ENCODE assay signal across 9 cellular contexts in genomic region chr19:45881909-45882528, GRCh38. TPM values are rescaled to one million over a fixed set of nuclear protein-coding genes. Genes with fewer than 3 reads are reported as not detected.
A peak's percentile ranks its signal among the peaks of the same experiment; 100 is the strongest.
DNase-seq lines count a peak whose midpoint lies in the region; ATAC-seq and TF ChIP-seq lines count a peak whose summit lies in the region.
"Had no signal": no experiment of that assay in that cellular context is flagged by ENCODE, and none has a peak within 500 bp of the region (broad histone marks: within the 10 kb centered on the region; RNA-seq: fewer than 3 reads in every experiment).

No MANE protein-coding gene starts in this region.

- no peaks in the 10 kb centered on the region for H3K9me3 ChIP-seq in prostate gland
- H3K9me3 ChIP-seq: ovary had no signal

- peak overlapping the region; percentile 55 for H3K4me3 ChIP-seq in H7 (ENCODE audit: insufficient read depth, low read depth, low read length)
- H3K4me3 ChIP-seq in iPS-11a (ENCODE audit: low read depth, low read length), result peak overlapping the region; percentile 6
- H3K4me3 ChIP-seq in prostate gland, result peak overlapping the region in 1 of 2 donors; percentile 36
- H3K4me3 ChIP-seq: ovary had no signal

- WGBS in prostate gland, result 42% methylated on average over 4 of the region's 4 CpGs

- peak overlapping the region; percentile 76 to 82 for H3K27ac ChIP-seq in prostate gland
- H3K27ac ChIP-seq: ovary had no signal

- H3K36me3 ChIP-seq in H7 (replicated peaks; ENCODE audit: control insufficient read depth, insufficient read depth, low read length) (no peaks in the 10 kb centered on the region), prostate gland (no peaks in the 10 kb centered on the region)
- H3K36me3 ChIP-seq: ovary had no signal

- H3K27me3 ChIP-seq in H7 (ENCODE audit: control insufficient read depth, insufficient read depth, low read length) (no peaks in the 10 kb centered on the region), prostate gland (replicated peaks; ENCODE audit: insufficient read depth) (no peaks in the 10 kb centered on the region)
- H3K27me3 ChIP-seq: ovary had no signal

- DNase-seq in H7 (peak; percentile 80), NCI-H526 (lab: John Stamatoyannopoulos, UW) (peak; percentile 46 to 72), prostate gland (ENCODE audit: low spot score) (no peak), NAMALWA (ENCODE audit: low spot score) (no peak)
- DNase-seq: cortex of kidney had no signal

- H3K4me1 ChIP-seq in prostate gland (replicated peaks), result peaks cover 29% of the 10 kb centered on the region

- ATAC-seq in GM21423 (IDR thresholded peaks at IDR 0.05; ENCODE audit: unreplicated experiment), result no peak
- no peak for ATAC-seq in GM19463 (IDR thresholded peaks at IDR 0.05; ENCODE audit: unreplicated experiment)

- TF ChIP-seq POLR2A in prostate gland (IDR thresholded peaks at IDR 0.05), result no peak

- TF ChIP-seq CTCF in prostate gland (IDR thresholded peaks at IDR 0.05), result no peak

- intact Hi-C loops in prostate gland (cut with DNase I), result loop anchor here (5.0 to 10.0 kb wide), 2 partner anchors 65 to 133 kb away; partner anchors contain the start of gene RSPH6A

RNA-seq across cellular contexts. Expression of gene IRF2BP1, which starts 3.9 kb away (rescaled TPM):
- total RNA-seq in H7 (2014; rRNA removed; shearing (Covaris generic)), result 45.2 and 45.7 TPM in 2 replicates
- total RNA-seq in prostate gland, result 10 to 100 TPM; 55.5 to 63.0 TPM

RNA-seq across cellular contexts. Expression of gene FOXA3, which starts 17.9 kb away (rescaled TPM):
- total RNA-seq in H7 (2014; rRNA removed; shearing (Covaris generic)), result 13.4 and 15.1 TPM in 2 replicates
- 1 to 10 TPM in 1 of 2 donors, under 1 TPM in 1; 0.09 to 1.1 TPM for total RNA-seq in prostate gland

RNA-seq across cellular contexts. Expression of gene SYMPK, which starts 19.1 kb away (rescaled TPM):
- 66.2 and 70.3 TPM in 2 replicates for total RNA-seq in H7 (2014; rRNA removed; shearing (Covaris generic))
- 100 to 1,000 TPM in 1 of 2 donors, 10 to 100 TPM in 1; 76.4 to 104 TPM for total RNA-seq in prostate gland

RNA-seq across cellular contexts. Expression of gene MYPOP, which starts 20.4 kb away (rescaled TPM):
- total RNA-seq in H7 (2014; rRNA removed; shearing (Covaris generic)), result 2.8 and 2.9 TPM in 2 replicates
- 1 to 10 TPM; 8.7 to 9.1 TPM for total RNA-seq in prostate gland

RNA-seq across cellular contexts. Expression of gene NANOS2, which starts 32.6 kb away (rescaled TPM):
- total RNA-seq in H7 (2014; rRNA removed; shearing (Covaris generic)), result not detected in 2 replicates
- 1 to 10 TPM in 1 of 2 donors, not detected in 1; 4.1 TPM for total RNA-seq in prostate gland
- total RNA-seq: ovary had no signal

Comparison
In these comparisons a context has a peak if more than half of its experiments do, and no peak if none do; other contexts are left out.
1. DNase-seq: peak in H7 (single experiment) and NCI-H526 (2 of 2); none in prostate gland (single experiment) and NAMALWA (single experiment).